8 cellular contexts compared by ENCODE assay signal in genomic region chr1:104780470-104781078, GRCh38.
DNase-seq lines count a peak whose midpoint lies in the region; ATAC-seq, FAIRE-seq and TF ChIP-seq lines count a peak whose summit lies in the region.

No MANE protein-coding gene starts in this region.

- H3K79me2 ChIP-seq in endothelial cell of umbilical vein (ENCODE audit: control insufficient read depth, insufficient read depth, low read length) = no peaks in the 10 kb centered on the region

- TF ChIP-seq POLR2A in endothelial cell of umbilical vein (IDR thresholded peaks at IDR 0.05; ENCODE audit: low read depth, low read length) = no peak

- ATAC-seq in GM18517 (IDR thresholded peaks at IDR 0.05; ENCODE audit: unreplicated experiment) = peak; percentile 71
- peak in 3 of 4 donors; percentile 32 to 50 (median 35) for ATAC-seq in pancreas

- no peak overlapping the region for H2AFZ ChIP-seq in endothelial cell of umbilical vein (ENCODE audit: low read depth, low read length)

- H3K36me3 ChIP-seq in endothelial cell of umbilical vein (ENCODE audit: control insufficient read depth in 2 of 2, extremely low read depth in 1 of 2, insufficient read depth in 2 of 2, low read length in 2 of 2) (no peaks in the 10 kb centered on the region), pancreas (no peaks in the 10 kb centered on the region)

- H3K27me3 ChIP-seq in endothelial cell of umbilical vein (ENCODE audit: control insufficient read depth in 2 of 2, insufficient read depth in 2 of 2, low read length in 2 of 2) (no peaks in the 10 kb centered on the region), pancreas (no peaks in the 10 kb centered on the region)

- dilution Hi-C loops in endothelial cell of umbilical vein (cut with MboI; ENCODE audit: extremely low pct_ligation_motif_present, low sequenced_read_pairs) = no loop called here

- no peak overlapping the region for H3K4me2 ChIP-seq in endothelial cell of umbilical vein (ENCODE audit: insufficient read depth, low read length)

- TF ChIP-seq CTCF in AG10803 (conservative IDR thresholded peaks at IDR 0.05; ENCODE audit: low read length) (peak; percentile 65), endothelial cell of umbilical vein (IDR thresholded peaks at IDR 0.05; ENCODE audit: extremely low read depth in 1 of 2, insufficient read depth in 1 of 2, low read depth in 1 of 2, low read length in 2 of 2) (peak; percentile 42 to 55), pancreas (IDR thresholded peaks at IDR 0.05) (peak; percentile 34 to 65 (median 52))

- no TSS peak for BruUV-seq in endothelial cell of umbilical vein (replicated peaks; lab: Mats Ljungman, UMichigan)

- CTCF ChIA-PET in endothelial cell of umbilical vein (lab: Charles Lee) = no interaction called here

- H3K27ac ChIP-seq in endothelial cell of umbilical vein (ENCODE audit: insufficient read depth, low read depth, low read length) (no peak overlapping the region), pancreas (no peak overlapping the region)

- POLR2A ChIA-PET in endothelial cell of umbilical vein (lab: Charles Lee) = no interaction called here

- H3K4me1 ChIP-seq in endothelial cell of umbilical vein (ENCODE audit: control insufficient read depth, extremely low read depth, insufficient read depth, low read length) = no peaks in the 10 kb centered on the region
- no peaks in the 10 kb centered on the region for H3K4me1 ChIP-seq in pancreas

- no peak overlapping the region for H3K9ac ChIP-seq in endothelial cell of umbilical vein (replicated peaks; ENCODE audit: extremely low read depth, insufficient read depth, low read length)

- DNase-seq in AG10803 (ENCODE audit: low read depth) (peak; percentile 4), HPDE6-E6E7 (ENCODE audit: extremely low spot score) (peak; percentile 3), NOMO-1 treated with DMSO at 0.1 percent for 48 hours (lab: John Stamatoyannopoulos, UW; ENCODE audit: unreplicated experiment) (peak; percentile 34), endothelial cell of umbilical vein (ENCODE audit: low read depth, low spot score) (peak; percentile 9), pancreas (no peak), mesenteric fat pad (ENCODE audit: low spot score) (no peak), GF-D8 (lab: John Stamatoyannopoulos, UW) (no peak)

- no peaks in the 10 kb centered on the region for H3K9me1 ChIP-seq in endothelial cell of umbilical vein (replicated peaks; ENCODE audit: control insufficient read depth, extremely low read depth, insufficient read depth, low read length)

- H3K4me3 ChIP-seq in AG10803 (ENCODE audit: low read length) (no peak overlapping the region), endothelial cell of umbilical vein (replicated peaks in 1 of 3; ENCODE audit: insufficient read depth in 1 of 3, low read depth in 1 of 3, low read length in 3 of 3) (no peak overlapping the region), pancreas (no peak overlapping the region)

- H4K20me1 ChIP-seq in endothelial cell of umbilical vein (replicated peaks; ENCODE audit: control insufficient read depth, extremely low read depth, insufficient read depth, low read length) = no peaks in the 10 kb centered on the region

- intact Hi-C loops in endothelial cell of umbilical vein (cut with micrococcal nuclease) (loop anchor here (10.0 kb wide), 1 partner anchor 1014 kb away; no protein-coding TSS in a partner anchor), pancreas (cut with DNase I) (loop anchor here in 1 of 3 donors (10.0 kb wide), 1 partner anchor 1014 kb away; no protein-coding TSS in a partner anchor)

- FAIRE-seq in endothelial cell of umbilical vein (lab: Jason Lieb, UNC) (peak; percentile 55), pancreas (lab: Jason Lieb, UNC) (no peak)

- WGBS in pancreas, 2 donors = 4 to 7% methylated on average over 6 of the region's 6 CpGs

- H3K9me3 ChIP-seq in endothelial cell of umbilical vein (replicated peaks; ENCODE audit: control insufficient read depth, insufficient read depth, low read length) (no peaks in the 10 kb centered on the region), pancreas (no peaks in the 10 kb centered on the region)

TF ChIP-seq in endothelial cell of umbilical vein, 7 proteins besides CTCF, POLR2A, EP300 and RAD21:
- TF ChIP-seq, protein P1, sequence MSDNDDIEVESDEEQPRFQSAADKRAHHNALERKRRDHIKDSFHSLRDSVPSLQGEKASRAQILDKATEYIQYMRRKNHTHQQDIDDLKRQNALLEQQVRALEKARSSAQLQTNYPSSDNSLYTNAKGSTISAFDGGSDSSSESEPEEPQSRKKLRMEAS (IDR thresholded peaks at IDR 0.05; ENCODE audit: insufficient read depth, insufficient read length) = no peak
- TF ChIP-seq MYC (IDR thresholded peaks at IDR 0.05; ENCODE audit: low read depth, low read length) = no peak
- TF ChIP-seq JUN (IDR thresholded peaks at IDR 0.05; ENCODE audit: borderline replicate concordance, insufficient read depth, insufficient read length, low read depth) = no peak
- no peak for TF ChIP-seq EZH2 (IDR thresholded peaks at IDR 0.05; ENCODE audit: borderline replicate concordance, low read depth, low read length, severe bottlenecking)
- no peak for TF ChIP-seq GATA2 (IDR thresholded peaks at IDR 0.05; ENCODE audit: insufficient read depth, insufficient read length, low read depth, low read length)
- TF ChIP-seq POLR2AphosphoS5 (IDR thresholded peaks at IDR 0.05; ENCODE audit: insufficient read depth, low read depth, low read length) = no peak
- no peak for TF ChIP-seq FOS (IDR thresholded peaks at IDR 0.05; ENCODE audit: borderline replicate concordance, insufficient read depth, low read length)
TF ChIP-seq in endothelial cell of umbilical vein: peak in this region for 0.

Comparison
In these comparisons a context has a peak if more than half of its experiments do, and no peak if none do; other contexts are left out.
1. DNase-seq: peak in AG10803 (single experiment), HPDE6-E6E7 (single experiment), NOMO-1 treated with DMSO at 0.1 percent for 48 hours (single experiment) and endothelial cell of umbilical vein (single experiment); none in pancreas (0 of 6), mesenteric fat pad (single experiment) and GF-D8 (single experiment).
2. Peak in every context shown above with its lines, with median percentiles within 50 percentile points of each other: CTCF ChIP-seq.